ENCODE assay signal across 31 cellular contexts in the genomic region with DNA sequence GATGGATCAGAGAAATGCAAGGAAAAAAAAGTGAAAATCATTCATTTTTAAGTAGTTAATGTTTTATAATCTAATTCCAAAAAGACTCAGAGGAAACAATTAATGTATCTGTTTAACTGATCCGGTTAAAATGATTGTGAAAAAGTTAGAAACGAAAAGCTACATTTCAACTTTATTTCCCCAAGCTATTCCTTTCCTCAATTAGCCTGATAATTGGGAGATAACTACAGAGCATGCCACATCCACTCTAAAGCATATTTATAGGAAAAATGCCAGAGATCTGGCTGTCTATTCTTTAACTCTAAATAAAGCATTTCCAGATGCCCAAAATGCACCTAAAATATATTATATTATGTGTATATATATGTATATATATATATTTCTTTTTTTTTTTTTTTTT.
"Had no signal": no experiment of that assay in that cellular context is flagged by ENCODE, and none has a peak within 500 bp of the region (broad histone marks: within the 10 kb centered on the region; RNA-seq: fewer than 3 reads in every experiment).

No MANE protein-coding gene starts in this region.

- H3K27ac ChIP-seq: KMS-11, PC-9, RWPE1, SJCRH30, SK-N-MC had no signal

- H3K9ac ChIP-seq: KMS-11 had no signal

- H3K4me2 ChIP-seq: KMS-11, PC-9 had no signal

- H3K27me3 ChIP-seq: SJCRH30 had no signal

- H3K36me3 ChIP-seq: SJCRH30 had no signal

- H3K4me1 ChIP-seq: SJCRH30 had no signal

- H3K9me3 ChIP-seq: SJCRH30 had no signal

- H2AFZ ChIP-seq: PC-9 had no signal

- FAIRE-seq: RCC 7860 had no signal

- ATAC-seq: Panc1, Right ventricle myocardium inferior had no signal

- DNase-seq: Karpas-422, MM.1S, MV-4-11, NCI-H1092, NCI-H1105, NCI-H1417 treated with DMSO at 0.1 percent for 48 hours, NCI-H1436 treated with DMSO at 0.1 percent for 48 hours, NCI-H1694 treated with DMSO at 0.1 percent for 48 hours, NCI-H187 treated with DMSO at 0.1 percent for 48 hours, NCI-H2029, NCI-H2081, NCI-H2171 treated with DMSO at 0.1 percent for 48 hours, NCI-H2227 treated with DMSO at 0.1 percent for 48 hours, NCI-H345, NCI-H446, NCI-H510A treated with DMSO at 0.1 percent for 48 hours, NCI-H524 treated with DMSO at 0.1 percent for 48 hours, NCI-H526 treated with DMSO at 0.1 percent for 48 hours, NCI-H774, PC-9, SHP77, SIG-M5, SJCRH30, SW 1271, T-helper 1 cell had no signal

- H3K4me3 ChIP-seq: PC-9, SJCRH30, SK-N-MC had no signal
